Comparison of ENCODE assay signal across 8 cellular contexts in the genomic region with DNA sequence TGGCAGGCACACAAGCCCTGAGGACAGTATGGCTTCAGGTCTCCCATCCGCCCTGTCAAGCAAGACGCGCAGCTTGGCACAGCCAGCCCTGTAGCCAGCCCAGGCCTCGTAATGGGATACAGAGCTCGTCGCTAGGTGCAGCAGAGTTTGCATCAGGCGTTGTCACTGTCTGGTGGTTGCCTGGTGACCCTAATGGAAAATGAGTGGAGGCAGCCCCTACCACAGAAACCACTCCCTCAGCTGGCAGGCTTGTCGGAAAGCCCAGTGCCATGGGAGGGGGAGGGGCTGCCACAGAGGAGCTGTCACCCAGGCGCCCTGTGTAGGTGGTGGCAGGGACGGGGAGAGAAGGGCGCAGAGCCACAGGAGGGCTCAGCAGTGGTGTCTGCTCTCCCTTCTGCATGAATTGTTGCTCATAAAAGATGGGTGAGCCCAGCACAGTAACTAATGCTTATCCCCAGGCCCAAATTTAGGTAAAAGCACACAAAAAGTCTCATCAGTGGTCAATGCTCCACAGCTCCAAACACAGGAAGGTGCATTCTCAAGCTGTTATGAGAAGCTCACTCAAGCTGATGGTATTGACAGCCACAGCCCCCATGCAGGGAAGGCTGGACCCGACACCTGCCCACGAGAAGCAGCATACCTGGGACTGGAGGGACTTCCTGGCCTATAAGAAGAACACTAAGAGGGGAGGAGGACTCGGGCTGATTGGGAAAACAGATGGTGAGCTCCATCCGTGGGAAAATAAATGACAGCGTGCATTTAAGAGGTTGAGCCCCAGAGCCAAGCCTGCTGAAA.
DNase-seq lines count a peak whose midpoint lies in the region; ATAC-seq and TF ChIP-seq lines count a peak whose summit lies in the region.

No MANE protein-coding gene starts in this region.

- 77 to 80% methylated on average over 6 to 16 of the region's 16 CpGs for WGBS in testis, 2 donors

- H3K36me3 ChIP-seq in testis (ENCODE audit: low read depth, missing control alignments), result no peaks in the 10 kb centered on the region

- no peak overlapping the region for H3K27ac ChIP-seq in testis

- intact Hi-C loops in testis (cut with DNase I; ENCODE audit: low total_unique reads), result no loop called here

- no peaks in the 10 kb centered on the region for H3K9me3 ChIP-seq in testis

- H3K4me1 Mint-ChIP-seq in nephron, result peaks cover 60% of the 10 kb centered on the region

- H3K4me3 Mint-ChIP-seq in nephron, result no peak overlapping the region

- H3K27me3 ChIP-seq in testis, result no peaks in the 10 kb centered on the region

- DNase-seq in NCI-H510A (lab: John Stamatoyannopoulos, UW) (peak; percentile 94), activated T-helper 1 cell treated with Interleukin-2 at 50 U/mL for 16 hours (ENCODE audit: low read depth) (peak; percentile 66), testis (no peak)

- no peaks in the 10 kb centered on the region for H3K9me3 Mint-ChIP-seq in nephron

- no peaks in the 10 kb centered on the region for H3K27me3 Mint-ChIP-seq in nephron (ENCODE audit: low read depth)

- H3K4me3 ChIP-seq in testis, result no peak overlapping the region

- peak; percentile 73 for ATAC-seq in GM18511 (IDR thresholded peaks at IDR 0.05; ENCODE audit: unreplicated experiment)
- ATAC-seq in GM21529 (IDR thresholded peaks at IDR 0.05; ENCODE audit: unreplicated experiment), result no peak
- ATAC-seq in GM21825 (IDR thresholded peaks at IDR 0.05; ENCODE audit: unreplicated experiment), result no peak
- ATAC-seq in GM19467 (IDR thresholded peaks at IDR 0.05; ENCODE audit: unreplicated experiment), result no peak

- peak overlapping the region in 2 of 3 experiments; percentile 23 to 24 for H3K27ac Mint-ChIP-seq in nephron

- TF ChIP-seq CTCF in nephron (IDR thresholded peaks at IDR 0.05; ENCODE audit: unreplicated experiment in 3 of 3) (no peak), testis (IDR thresholded peaks at IDR 0.05) (no peak)

- peaks cover 9% of the 10 kb centered on the region for H3K4me1 ChIP-seq in testis

- no peaks in the 10 kb centered on the region for H3K36me3 Mint-ChIP-seq in nephron (ENCODE audit: low read depth)

- no peak for TF ChIP-seq POLR2A in testis (IDR thresholded peaks at IDR 0.05)
